Comparison of ENCODE assay signal across 8 cellular contexts in genomic region chr17:81322271-81323082, GRCh38. TPM values are rescaled to one million over a fixed set of nuclear protein-coding genes. Genes with fewer than 3 reads are reported as not detected.
DNase-seq lines count a peak whose midpoint lies in the region; ATAC-seq, FAIRE-seq and TF ChIP-seq lines count a peak whose summit lies in the region.

No MANE protein-coding gene starts in this region.

- H3K27ac ChIP-seq in SU-DHL-6 (ENCODE audit: low read depth, low read length) (no peak overlapping the region), H1 (ENCODE audit: low read depth, low read length) (no peak overlapping the region)

- FAIRE-seq in H1 (lab: Jason Lieb, UNC): no peak

- TF ChIP-seq POLR2A in H1 (IDR thresholded peaks at IDR 0.05; ENCODE audit: control extremely low read depth in 1 of 2, low read depth in 2 of 2, low read length in 2 of 2): no peak

- H3K4me1 ChIP-seq in H1 (replicated peaks in 1 of 4; ENCODE audit: control insufficient read depth in 3 of 4, insufficient read depth in 4 of 4, low read length in 3 of 4): peaks cover 0 to 6% (median 2%) of the 10 kb centered on the region in 4 experiments; a peak in 5 of 7 replicates

- no peak overlapping the region for H3K4me2 ChIP-seq in SU-DHL-6 (ENCODE audit: low read depth, low read length, poor library complexity, severe bottlenecking)
- no peak overlapping the region for H3K4me2 ChIP-seq in H1 (ENCODE audit: insufficient read depth in 1 of 2, low read depth in 2 of 2, low read length in 2 of 2)

- H3K18ac ChIP-seq in H1 (ENCODE audit: extremely low read depth, low read length): no peak overlapping the region

- H4K8ac ChIP-seq in H1 (ENCODE audit: extremely low read depth, insufficient read depth, low read length): no peak overlapping the region

- H4K20me1 ChIP-seq in SU-DHL-6 (ENCODE audit: low read depth, low read length) (no peaks in the 10 kb centered on the region), H1 (replicated peaks in 1 of 2; ENCODE audit: control insufficient read depth in 1 of 2, insufficient read depth in 2 of 2, low read length in 2 of 2) (peaks cover 0 to 2% of the 10 kb centered on the region in 2 experiments)

- no peak overlapping the region for H3K14ac ChIP-seq in H1 (ENCODE audit: insufficient read length)

- no peak overlapping the region for H2BK5ac ChIP-seq in H1 (ENCODE audit: low read depth, low read length)

- TF ChIP-seq CTCF in SU-DHL-6 (IDR thresholded peaks at IDR 0.05; ENCODE audit: insufficient read depth, low read length, poor library complexity, severe bottlenecking) (peak; percentile 37), H1 (IDR thresholded peaks at IDR 0.05; ENCODE audit: control extremely low read depth in 1 of 3, insufficient read depth in 1 of 3, low read depth in 1 of 3, low read length in 3 of 3) (peak; percentile 33 to 69 (median 64))

- CTCF ChIA-PET in H1 (lab: Charles Lee; ENCODE audit: partially characterized antibody): interaction anchor here (0.7 to 7.2 kb wide), 13 partner anchors 12 to 162 kb away, joined by 3 to 80 read pairs (median 4); no protein-coding TSS in a partner anchor

- H3F3A ChIP-seq in SU-DHL-6 (ENCODE audit: insufficient read depth): no peaks in the 10 kb centered on the region

- no peaks in the 10 kb centered on the region; the same call in 1 of the 2 replicates for H3K23me2 ChIP-seq in H1 (ENCODE audit: low read depth, low read length)

- TF ChIP-seq RAD21 in H1 (IDR thresholded peaks at IDR 0.05 in 1 of 2, conservative IDR thresholded peaks at IDR 0.05 in 1 of 2; ENCODE audit: low read depth in 2 of 2, low read length in 2 of 2): peak in 1 of 2 experiments; percentile 38; a peak in 2 of 4 replicates

- no peak overlapping the region for H2BK20ac ChIP-seq in H1 (ENCODE audit: low read length)

- POLR2A ChIA-PET in H1 (lab: Charles Lee; ENCODE audit: partially characterized antibody): interaction anchor here (0.6 to 2.6 kb wide), 2 partner anchors 9 to 189 kb away, joined by 4 to 11 read pairs; partner anchors contain the start of gene ACTG1

- no peak for TF ChIP-seq EP300 in H1 (IDR thresholded peaks at IDR 0.05; ENCODE audit: borderline replicate concordance in 1 of 2, low read depth in 2 of 2, low read length in 2 of 2)

- H2AFZ ChIP-seq in SU-DHL-6 (ENCODE audit: low read depth, low read length, severe bottlenecking): no peak overlapping the region
- H2AFZ ChIP-seq in H1 (ENCODE audit: low read length): no peak overlapping the region

- no peak overlapping the region for H2BK15ac ChIP-seq in H1 (ENCODE audit: low read length)

- DNase-seq in activated effector memory CD4-positive, alpha-beta T cell treated with anti-CD3 and anti-CD28 coated beads, Interleukin-2, amount 50 U/mL, for 16 hours: peak; percentile 78
- DNase-seq in activated effector memory CD4-positive, alpha-beta T cell treated with Interleukin-2 at 50 U/mL for 16 hours: no peak
- DNase-seq in H1 (ENCODE audit: low read depth in 1 of 2, low spot score in 2 of 2) (peak in 1 of 2 experiments; percentile 71), kidney glomerular epithelial cell (lab: John Stamatoyannopoulos, UW) (no peak), putamen (ENCODE audit: low spot score) (no peak)
- DNase-seq in stimulated activated CD8-positive, alpha-beta memory T cell treated with anti-CD3 and anti-CD28 coated beads, Interleukin-15, amount 100 ng/mL, for 48 hours (ENCODE audit: low read depth in 2 of 2): peak; percentile 25 to 31

- no peak overlapping the region for H2AK5ac ChIP-seq in H1 (ENCODE audit: low read depth, low read length)

- H3K9ac ChIP-seq in SU-DHL-6 (ENCODE audit: low read length) (no peak overlapping the region), H1 (replicated peaks in 1 of 4; ENCODE audit: extremely low read depth in 1 of 4, low read depth in 3 of 4, low read length in 3 of 4) (no peak overlapping the region)

- no peak overlapping the region for H2BK12ac ChIP-seq in H1 (ENCODE audit: low read depth, low read length)

- H2BK120ac ChIP-seq in H1 (replicated peaks; ENCODE audit: low read depth, low read length): no peak overlapping the region

- no peak overlapping the region for H4K5ac ChIP-seq in H1 (ENCODE audit: insufficient read length, low read depth, low read length)

- no peaks in the 10 kb centered on the region for H3K79me1 ChIP-seq in H1 (ENCODE audit: low read depth, low read length)

- H3K4ac ChIP-seq in H1 (replicated peaks; ENCODE audit: insufficient read length, low read depth, low read length): no peak overlapping the region

- WGBS in H1 (ENCODE audit: extremely low coverage in 1 of 2, insufficient coverage in 1 of 2, insufficient read length in 1 of 2, insufficient replicate concordance in 2 of 2, low coverage in 1 of 2, low lambda C conversion rate in 2 of 2, missing lambda C conversion rate in 1 of 2), 2 experiments: 89% methylated on average over 28 of the region's 34 CpGs; no CpG with 5 or more reads in 1 of the 2 experiments

- H3K23ac ChIP-seq in H1 (ENCODE audit: insufficient read length): no peak overlapping the region

- H4K91ac ChIP-seq in H1 (replicated peaks; ENCODE audit: insufficient read length, low read length): no peak overlapping the region

- no peaks in the 10 kb centered on the region for H3K9me3 ChIP-seq in SU-DHL-6 (ENCODE audit: insufficient read depth, low read length)
- no peaks in the 10 kb centered on the region for H3K9me3 ChIP-seq in H1 (ENCODE audit: insufficient read depth in 2 of 2, low read depth in 1 of 2, low read length in 1 of 2)

- H3K79me2 ChIP-seq in SU-DHL-6 (ENCODE audit: insufficient read depth, low read length): no peaks in the 10 kb centered on the region
- no peaks in the 10 kb centered on the region for H3K79me2 ChIP-seq in H1 (ENCODE audit: control insufficient read depth in 1 of 2, insufficient read depth in 2 of 2, low read length in 2 of 2)

- H3K27me3 ChIP-seq in SU-DHL-6 (ENCODE audit: low read length) (no peaks in the 10 kb centered on the region), H1 (replicated peaks in 1 of 4; ENCODE audit: control insufficient read depth in 3 of 4, extremely low read depth in 1 of 4, insufficient read depth in 3 of 4, low read length in 3 of 4) (0 out of 7 replicates have a peak, but pooled peaks cover 0 to 2% (median 0%) of the 10 kb centered on the region in 4 experiments)

- H3K9me2 ChIP-seq in SU-DHL-6 (replicated peaks; ENCODE audit: insufficient read depth, low read length): no peaks in the 10 kb centered on the region

- H3K36me3 ChIP-seq in SU-DHL-6 (ENCODE audit: low read length): no peaks in the 10 kb centered on the region
- no peaks in the 10 kb centered on the region for H3K36me3 ChIP-seq in H1 (ENCODE audit: control insufficient read depth in 2 of 4, insufficient read depth in 4 of 4, low read length in 3 of 4)

- no peak overlapping the region for H3K56ac ChIP-seq in H1 (replicated peaks; ENCODE audit: insufficient read length, low read depth, low read length)

- no peak overlapping the region for H3K4me3 ChIP-seq in SU-DHL-6 (ENCODE audit: insufficient read depth, low read length, poor library complexity, severe bottlenecking)
- H3K4me3 ChIP-seq in H1 (ENCODE audit: extremely low read depth in 1 of 4, insufficient read depth in 2 of 4, low read depth in 3 of 4, low read length in 4 of 4): no peak overlapping the region

- no peak for ATAC-seq in GM21381 (IDR thresholded peaks at IDR 0.05; ENCODE audit: unreplicated experiment)

TF ChIP-seq in H1, 55 proteins besides CTCF, POLR2A, EP300 and RAD21 (continues in another document):
- TF ChIP-seq TCF12 (IDR thresholded peaks at IDR 0.05; ENCODE audit: low read depth, low read length): no peak
- TF ChIP-seq E2F6 (IDR thresholded peaks at IDR 0.05): no peak; the same call in 1 of the 2 replicates
- TF ChIP-seq ATF3 (IDR thresholded peaks at IDR 0.05; ENCODE audit: insufficient read depth, low read depth, low read length): peak; percentile 56; the same call in 1 of the 2 replicates
- no peak for TF ChIP-seq RBBP5 (IDR thresholded peaks at IDR 0.05; ENCODE audit: borderline replicate concordance, low read depth, low read length)
- no peak for TF ChIP-seq CBX8 (IDR thresholded peaks at IDR 0.05; ENCODE audit: borderline replicate concordance, low read depth, low read length)
- 0 out of 2 replicates have a peak, but pooled peaks have one; percentile 30 for TF ChIP-seq SP1 (IDR thresholded peaks at IDR 0.05; ENCODE audit: low read depth, low read length)
- no peak for TF ChIP-seq SIX5 (IDR thresholded peaks at IDR 0.05; ENCODE audit: low read depth, low read length)
- TF ChIP-seq SP2 (IDR thresholded peaks at IDR 0.05; ENCODE audit: low read length): no peak
- peak; percentile 81 for TF ChIP-seq USF2 (IDR thresholded peaks at IDR 0.05; ENCODE audit: low read length)

RNA-seq across cellular contexts. Expression of gene SLC38A10, which starts 27.4 kb away (rescaled TPM):
- total RNA-seq in H1 (2021; fragmentation: NEBNext Ultra II Directional; extraction: Animal tissue kit (Norgen Biotek cat#: 25700)): 35.7 and 41.0 TPM in 2 replicates
- polyA plus RNA-seq in H1 (2011; rRNA removed): 26.4 and 44.4 TPM in 2 replicates
- polyA plus RNA-seq in H1 (2011; cell fraction: cytosol; rRNA removed): 26.3 TPM
- polyA plus RNA-seq in H1 (2011; cell fraction: nucleus; rRNA removed): 76.9 TPM
- 24.8 to 37.5 TPM (median 34.7 TPM) in 4 replicates for polyA plus RNA-seq in H1 (2012, experiment 1 of 2)
- polyA plus RNA-seq in H1 (2012, experiment 2 of 2): 22.5 TPM
- polyA plus RNA-seq in H1 (2013, experiment 1 of 2): 29.8 TPM
- 28.9 TPM for polyA plus RNA-seq in H1 (2013, experiment 2 of 2)
- polyA minus RNA-seq in H1 (2011; rRNA and poly(A)+ RNA removed): 35.9 and 40.0 TPM in 2 replicates
- polyA minus RNA-seq in H1 (2011; cell fraction: cytosol; rRNA and poly(A)+ RNA removed): 38.1 TPM
- 47.8 TPM for polyA minus RNA-seq in H1 (2011; cell fraction: nucleus; rRNA and poly(A)+ RNA removed)

Comparison
In these comparisons a context has a peak if more than half of its experiments do, and no peak if none do; other contexts are left out.
1. DNase-seq: peak in activated effector memory CD4-positive, alpha-beta T cell treated with anti-CD3 and anti-CD28 coated beads, Interleukin-2, amount 50 U/mL, for 16 hours (single experiment) and stimulated activated CD8-positive, alpha-beta memory T cell treated with anti-CD3 and anti-CD28 coated beads, Interleukin-15, amount 100 ng/mL, for 48 hours (2 of 2); none in activated effector memory CD4-positive, alpha-beta T cell treated with Interleukin-2 at 50 U/mL for 16 hours (single experiment), kidney glomerular epithelial cell (single experiment) and putamen (single experiment).